ENCODE assay signal across 8 cellular contexts in genomic region chr1:54220004-54220811, GRCh38. TPM values are rescaled to one million over a fixed set of nuclear protein-coding genes. Genes with fewer than 3 reads are reported as not detected.
DNase-seq lines count a peak whose midpoint lies in the region; ATAC-seq lines count a peak whose summit lies in the region.

No MANE protein-coding gene starts in this region.

- peak; percentile 3 for ATAC-seq in left colon

- DNase-seq in DMS 273 (lab: John Stamatoyannopoulos, UW; ENCODE audit: unreplicated experiment) (peak; percentile 65), DMS 273 treated with DMSO at 0.1 percent for 48 hours (lab: John Stamatoyannopoulos, UW) (no peak), astrocyte of the hippocampus (ENCODE audit: low read depth, low spot score) (peak; percentile 32), left colon (no peak), stromal cell of bone marrow (ENCODE audit: low read depth) (peak; percentile 88), NCI-H1417 treated with DMSO at 0.1 percent for 48 hours (lab: John Stamatoyannopoulos, UW) (no peak), HuH-7 (ENCODE audit: low spot score) (no peak), SHP77 treated with DMSO at 0.1 percent for 48 hours (lab: John Stamatoyannopoulos, UW) (no peak)

- intact Hi-C loops in left colon (cut with DNase I, micrococcal nuclease) = no loop called here

RNA-seq across cellular contexts. Expression of gene MRPL37, which starts 20.2 kb away (rescaled TPM):
- total RNA-seq in left colon = 10 to 100 TPM; 59.6 to 78.0 TPM

RNA-seq across cellular contexts. Expression of gene CYB5RL, which starts 20.4 kb away (rescaled TPM):
- total RNA-seq in left colon = 1 to 10 TPM; 5.5 to 5.7 TPM

Comparison
In these comparisons a context has a peak if more than half of its experiments do, and no peak if none do; other contexts are left out.
1. DNase-seq: peak in DMS 273 (single experiment), astrocyte of the hippocampus (single experiment) and stromal cell of bone marrow (single experiment); none in DMS 273 treated with DMSO at 0.1 percent for 48 hours (single experiment), left colon (0 of 2), NCI-H1417 treated with DMSO at 0.1 percent for 48 hours (single experiment), HuH-7 (single experiment) and SHP77 treated with DMSO at 0.1 percent for 48 hours (single experiment).